8 cellular contexts compared by ENCODE assay signal in the genomic region with DNA sequence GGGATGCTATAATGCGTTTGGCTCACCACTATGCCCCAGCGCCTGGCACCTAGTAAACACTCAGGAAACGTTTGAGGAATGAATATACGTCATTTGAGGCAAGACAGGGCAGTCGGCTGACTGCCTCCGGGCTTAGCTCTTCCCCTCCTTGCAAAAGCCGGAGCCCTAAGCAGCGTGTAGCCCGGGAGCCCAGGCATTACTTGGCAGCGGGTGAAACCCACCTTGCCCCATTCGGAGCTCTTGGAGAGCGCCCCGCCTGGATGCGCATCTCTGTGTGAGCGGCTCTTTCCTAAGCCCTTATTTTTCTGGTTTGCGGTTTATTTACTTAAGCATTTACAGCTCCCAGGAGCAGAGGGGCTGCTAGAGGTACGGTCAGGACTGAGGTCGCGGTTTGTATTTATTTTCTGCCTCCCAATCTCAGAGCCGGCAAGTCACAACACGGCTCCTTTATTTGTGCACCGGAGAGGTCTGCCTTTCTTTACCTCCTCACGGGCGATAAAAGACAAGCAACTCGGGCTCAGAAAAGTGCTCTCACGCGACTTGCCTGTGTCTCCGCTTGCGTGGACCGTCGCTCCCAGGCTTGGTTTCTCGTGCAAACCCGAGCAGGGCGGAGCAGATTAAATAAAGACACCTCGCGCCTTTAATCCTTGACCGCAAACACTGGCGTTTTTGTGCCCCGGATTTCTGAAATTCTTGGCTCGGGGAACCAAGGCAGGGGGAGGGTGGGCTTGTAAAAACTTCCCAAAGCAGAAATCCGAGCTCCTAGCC. TPM values are rescaled to one million over a fixed set of nuclear protein-coding genes. Genes with fewer than 3 reads are reported as not detected.
DNase-seq lines count a peak whose midpoint lies in the region; ATAC-seq and TF ChIP-seq lines count a peak whose summit lies in the region.

No MANE protein-coding gene starts in this region.

- no peaks in the 10 kb centered on the region for H3K9me3 Mint-ChIP-seq in activated naive CD8-positive, alpha-beta T cell treated with anti-CD3 and anti-CD28 coated beads, Interleukin-2, amount 10 ng/mL, durations not matched to agents 7 days and 5 days

- H3K27me3 Mint-ChIP-seq in activated naive CD8-positive, alpha-beta T cell treated with anti-CD3 and anti-CD28 coated beads, Interleukin-2, amount 10 ng/mL, durations not matched to agents 7 days and 5 days, result peaks cover 25% of the 10 kb centered on the region

- intact Hi-C loops in heart left ventricle (cut with DNase I) (loop anchor here in 9 of 10 donors (1.0 to 10.0 kb wide), 9 partner anchors 26 to 142 kb away; a partner anchor contains a TSS), ovary (cut with DNase I) (loop anchor here in 2 of 4 donors (5.0 to 10.0 kb wide), 2 partner anchors 90 to 138 kb away; no protein-coding TSS in a partner anchor)

- no peak for TF ChIP-seq POLR2A in heart left ventricle (IDR thresholded peaks at IDR 0.05)
- TF ChIP-seq POLR2A in ovary (IDR thresholded peaks at IDR 0.05), result no peak

- peak overlapping the region; percentile 41 for H3K9ac ChIP-seq in SK-N-MC (ENCODE audit: insufficient read length)

- no peak for TF ChIP-seq EP300 in ovary (IDR thresholded peaks at IDR 0.05)

- no peak overlapping the region for H3K27ac ChIP-seq in SK-N-MC
- peak overlapping the region; percentile 68 to 97 (median 87) for H3K27ac ChIP-seq in heart left ventricle
- peak overlapping the region; percentile 48 to 72 for H3K27ac ChIP-seq in ovary

- H3K9me3 ChIP-seq in SK-N-MC (ENCODE audit: low read depth, low read length) (no peaks in the 10 kb centered on the region), heart left ventricle (no peaks in the 10 kb centered on the region), ovary (no peaks in the 10 kb centered on the region)

- 0 to 1% (median 0%) methylated on average over 39 to 41 of the region's 41 CpGs for WGBS in heart left ventricle, 4 donors
- WGBS in ovary, 3 donors, result 0 to 1% (median 1%) methylated on average over 41 of the region's 41 CpGs

- ATAC-seq in activated naive CD8-positive, alpha-beta T cell treated with anti-CD3 and anti-CD28 coated beads, Interleukin-2, amount 10 ng/mL, durations not matched to agents 7 days and 5 days (ENCODE audit: low read depth), result peak; percentile 12
- ATAC-seq in heart left ventricle (peak; percentile 35 to 60 (median 46)), HG03280 (IDR thresholded peaks at IDR 0.05; ENCODE audit: unreplicated experiment) (no peak)

- DNase-seq in GF-D8 (lab: John Stamatoyannopoulos, UW), result peak; percentile 16
- DNase-seq in HS-5 (ENCODE audit: low read depth), result peak; percentile 11
- DNase-seq in SK-N-MC (ENCODE audit: low read depth, low spot score), result peak; percentile 8
- peak; percentile 47 for DNase-seq in activated naive CD8-positive, alpha-beta T cell treated with anti-CD3 and anti-CD28 coated beads, Interleukin-2, amount 10 ng/mL, durations not matched to agents 7 days and 5 days
- DNase-seq in heart left ventricle, result peak; percentile 47 to 79 (median 63)
- peak; percentile 37 to 64 (median 56) for DNase-seq in ovary
- no peak for DNase-seq in NCI-H1092 treated with DMSO at 0.1 percent for 48 hours (lab: John Stamatoyannopoulos, UW)

- H3K4me3 ChIP-seq in SK-N-MC (peak overlapping the region; percentile 84), heart left ventricle (peak overlapping the region; percentile 59 to 96 (median 78)), ovary (peak overlapping the region; percentile 94)

- peaks cover 13% of the 10 kb centered on the region for H3K36me3 Mint-ChIP-seq in activated naive CD8-positive, alpha-beta T cell treated with anti-CD3 and anti-CD28 coated beads, Interleukin-2, amount 10 ng/mL, durations not matched to agents 7 days and 5 days

- H3K27me3 ChIP-seq in heart left ventricle, result no peaks in the 10 kb centered on the region
- H3K27me3 ChIP-seq in ovary, result no peaks in the 10 kb centered on the region

- H3K27ac Mint-ChIP-seq in activated naive CD8-positive, alpha-beta T cell treated with anti-CD3 and anti-CD28 coated beads, Interleukin-2, amount 10 ng/mL, durations not matched to agents 7 days and 5 days, result peak overlapping the region; percentile 88

- H3K4me1 Mint-ChIP-seq in activated naive CD8-positive, alpha-beta T cell treated with anti-CD3 and anti-CD28 coated beads, Interleukin-2, amount 10 ng/mL, durations not matched to agents 7 days and 5 days, result peaks cover 26% of the 10 kb centered on the region

- H3K4me1 ChIP-seq in heart left ventricle, result peaks cover 0 to 43% (median 26%) of the 10 kb centered on the region in 12 donors
- H3K4me1 ChIP-seq in ovary (ENCODE audit: insufficient read depth), result peaks cover 2% of the 10 kb centered on the region

- peak overlapping the region; percentile 91 for H3K4me3 Mint-ChIP-seq in activated naive CD8-positive, alpha-beta T cell treated with anti-CD3 and anti-CD28 coated beads, Interleukin-2, amount 10 ng/mL, durations not matched to agents 7 days and 5 days

- H3K36me3 ChIP-seq in SK-N-MC (ENCODE audit: insufficient read depth, low read length), result no peaks in the 10 kb centered on the region
- H3K36me3 ChIP-seq in heart left ventricle, result peaks cover 0 to 3% (median 0%) of the 10 kb centered on the region in 9 donors
- no peaks in the 10 kb centered on the region for H3K36me3 ChIP-seq in ovary

- no peak for TF ChIP-seq CTCF in heart left ventricle (IDR thresholded peaks at IDR 0.05)
- TF ChIP-seq CTCF in ovary (IDR thresholded peaks at IDR 0.05), result no peak

- POLR2A ChIA-PET in activated naive CD8-positive, alpha-beta T cell treated with anti-CD3 and anti-CD28 coated beads, Interleukin-2, amount 10 ng/mL, durations not matched to agents 7 days and 5 days (lab: Charles Lee), result interaction anchor here (0.6 to 4.7 kb wide), 17 partner anchors 13 to 695 kb away, joined by 3 to 87 read pairs (median 5); a partner anchor contains a TSS

RNA-seq across cellular contexts. Expression of a gene that starts 0.7 kb away (rescaled TPM):
- 10 to 100 TPM; 74.3 to 76.2 TPM for total RNA-seq in activated naive CD8-positive, alpha-beta T cell treated with anti-CD3 and anti-CD28 coated beads, Interleukin-2, amount 10 ng/mL, durations not matched to agents 7 days and 5 days
- total RNA-seq in heart left ventricle, result 10 to 100 TPM; 16.5 to 55.8 (median 20.1) TPM
- 10 to 100 TPM in 1 of 2 donors, 1 to 10 TPM in 1; 8.9 to 10.0 TPM for polyA plus RNA-seq in heart left ventricle
- 100 to 1,000 TPM in 6 of 7 donors, 10 to 100 TPM in 1; 78.5 to 313 (median 146) TPM for total RNA-seq in ovary
- 100 to 1,000 TPM in 1 of 2 donors, 10 to 100 TPM in 1; 59.5 to 144 TPM for polyA plus RNA-seq in ovary

RNA-seq across cellular contexts. Expression of a gene that starts 25.4 kb away (rescaled TPM):
- 10 to 100 TPM in 1 of 2 experiments, 1 to 10 TPM in 1; 9.1 to 13.7 TPM for total RNA-seq in activated naive CD8-positive, alpha-beta T cell treated with anti-CD3 and anti-CD28 coated beads, Interleukin-2, amount 10 ng/mL, durations not matched to agents 7 days and 5 days
- 10 to 100 TPM in 5 of 9 donors, 1 to 10 TPM in 4; 5.8 to 21.1 (median 11.2) TPM for total RNA-seq in heart left ventricle
- polyA plus RNA-seq in heart left ventricle, result 10 to 100 TPM in 1 of 2 donors, 1 to 10 TPM in 1; 3.9 to 14.0 TPM
- 10 to 100 TPM; 21.3 to 57.2 (median 24.7) TPM for total RNA-seq in ovary
- 10 to 100 TPM; 17.6 to 31.0 TPM for polyA plus RNA-seq in ovary
